11 cellular contexts compared by ENCODE assay signal in genomic region chr2:127413782-127414743, GRCh38. TPM values are rescaled to one million over a fixed set of nuclear protein-coding genes. Genes with fewer than 3 reads are reported as not detected.
DNase-seq lines count a peak whose midpoint lies in the region; ATAC-seq, FAIRE-seq and TF ChIP-seq lines count a peak whose summit lies in the region.
"Had no signal": no experiment of that assay in that cellular context is flagged by ENCODE, and none has a peak within 500 bp of the region (broad histone marks: within the 10 kb centered on the region; RNA-seq: fewer than 3 reads in every experiment).

No MANE protein-coding gene starts in this region.

- CTCF ChIA-PET in A549 (lab: Yijun Ruan, JAX) = interaction anchor here (1.6 to 4.3 kb wide), 7 partner anchors 11 to 90 kb away, joined by 5 to 23 read pairs (median 14); no protein-coding TSS in a partner anchor

- H3K4me3 ChIP-seq in A549 = no peak overlapping the region

- peaks cover 8% of the 10 kb centered on the region; the same call in 1 of the 3 replicates for H3K9me3 ChIP-seq in A549

- H3K27ac ChIP-seq in A549 = peak overlapping the region; percentile 84 to 97

- 52% methylated on average over 8 of the region's 8 CpGs for WGBS in A549 (ENCODE audit: missing lambda C conversion rate)

- DNase-seq in A549 (ENCODE audit: low read depth in 1 of 2, low spot score in 1 of 2) (peak in 1 of 2 experiments; percentile 76), H4 (ENCODE audit: low spot score) (peak; percentile 71), amniotic stem cell (lab: John Stamatoyannopoulos, UW) (peak; percentile 54), kidney glomerular epithelial cell (lab: John Stamatoyannopoulos, UW) (peak; percentile 48)
- DNase-seq: glutamatergic neuron, NCI-H69, T-helper 2 cell had no signal

- FAIRE-seq in A549 (lab: Jason Lieb, UNC) = no peak

- H3K4me1 ChIP-seq in A549 = peaks cover 71% of the 10 kb centered on the region

- H3K4me2 ChIP-seq in A549 = peak overlapping the region; percentile 44

- ATAC-seq in A549 (no peak; a peak in 1 of 6 replicates), GM21447 (IDR thresholded peaks at IDR 0.05; ENCODE audit: unreplicated experiment) (no peak), GM18502 (IDR thresholded peaks at IDR 0.05; ENCODE audit: poor library complexity, unreplicated experiment) (no peak), GM19395 (IDR thresholded peaks at IDR 0.05; ENCODE audit: unreplicated experiment) (no peak), GM18517 (IDR thresholded peaks at IDR 0.05; ENCODE audit: unreplicated experiment) (no peak)

- POLR2A ChIA-PET in A549 (lab: Yijun Ruan, JAX) = no interaction called here

- no peak; a peak in 1 of 5 replicates for TF ChIP-seq EP300 in A549 (IDR thresholded peaks at IDR 0.05)

- TF ChIP-seq POLR2A in A549 (IDR thresholded peaks at IDR 0.05; ENCODE audit: low read length) = no peak

- no peak for TF ChIP-seq CTCF in A549 (IDR thresholded peaks at IDR 0.05)

- TF ChIP-seq RAD21 in A549 (conservative IDR thresholded peaks at IDR 0.05 in 1 of 2, IDR thresholded peaks at IDR 0.05 in 1 of 2) = no peak; a peak in 1 of 5 replicates

TF ChIP-seq in A549, 52 proteins besides CTCF, POLR2A, EP300 and RAD21:
- TF ChIP-seq JUNB (IDR thresholded peaks at IDR 0.05) (peak; percentile 74), JUN (IDR thresholded peaks at IDR 0.05) (peak in 1 of 2 experiments; percentile 62; a peak in 1 of 5 replicates), SMC3 (IDR thresholded peaks at IDR 0.05) (0 out of 3 replicates have a peak, but pooled peaks have one; percentile 8), NFE2L2 (conservative IDR thresholded peaks at IDR 0.05; ENCODE audit: low read length) (peak; percentile 97), ATOH8 (CRISPR knock-in tag; IDR thresholded peaks at IDR 0.05; ENCODE audit: low read depth) (peak; percentile 44; the same call in 1 of the 2 replicates), FOSB (CRISPR knock-in tag; IDR thresholded peaks at IDR 0.05) (no peak), FOXS1 (CRISPR knock-in tag; IDR thresholded peaks at IDR 0.05) (peak; percentile 73; the same call in 1 of the 2 replicates), ESRRA (IDR thresholded peaks at IDR 0.05; ENCODE audit: borderline replicate concordance, low read length) (no peak), MAFK (IDR thresholded peaks at IDR 0.05; ENCODE audit: partially characterized antibody) (peak; percentile 99), CHD2 (IDR thresholded peaks at IDR 0.05; ENCODE audit: low read length, partially characterized antibody) (no peak), HMGXB4 (CRISPR knock-in tag; IDR thresholded peaks at IDR 0.05; ENCODE audit: borderline replicate concordance) (no peak), MAX (IDR thresholded peaks at IDR 0.05) (peak; percentile 62), RNF2 (IDR thresholded peaks at IDR 0.05; ENCODE audit: borderline replicate concordance, low read depth) (no peak), FOSL2 (IDR thresholded peaks at IDR 0.05) (0 out of 2 replicates have a peak, but pooled peaks have one; percentile 52), FOSL2 (CRISPR knock-in tag; IDR thresholded peaks at IDR 0.05) (peak; percentile 85), ZFP36 (IDR thresholded peaks at IDR 0.05; ENCODE audit: borderline replicate concordance, partially characterized antibody) (peak; percentile 77), CEBPB (IDR thresholded peaks at IDR 0.05) (peak; percentile 61 to 92; a peak in 3 of 4 replicates), E2F6 (IDR thresholded peaks at IDR 0.05; ENCODE audit: borderline replicate concordance, low read depth) (0 out of 2 replicates have a peak, but pooled peaks have one; percentile 39), HES2 (IDR thresholded peaks at IDR 0.05) (peak; percentile 62), REST (IDR thresholded peaks at IDR 0.05) (no peak)

RNA-seq across cellular contexts. Expression of gene PROC, which starts 4.2 kb away (rescaled TPM):
- polyA plus RNA-seq in A549 (2011; rRNA removed) (2.0 and 2.6 TPM in 2 replicates), A549 (2017; fragmentation: RNase III; extraction: RNeasy Plus Mini Kit Qiagen cat#74134 plus additional on column Dnase treatment) (6.4 to 7.9 TPM (median 7.7 TPM) in 3 replicates)
- polyA plus RNA-seq in A549 (2012; cell fraction: cytosol; rRNA removed) = 6.3 and 7.1 TPM in 2 replicates
- 5.4 and 6.3 TPM in 2 replicates for polyA plus RNA-seq in A549 (2012; cell fraction: nucleus; rRNA removed)
- polyA minus RNA-seq in A549 (2011; rRNA and poly(A)+ RNA removed) = 0.54 and 1.4 TPM in 2 replicates
- total RNA-seq in H4 (2014; rRNA removed; shearing (Covaris generic)) = 1.3 and 2.6 TPM in 2 replicates

RNA-seq across cellular contexts. Expression of gene MAP3K2, which starts 26.3 kb away (rescaled TPM):
- polyA plus RNA-seq in A549 (2011; rRNA removed) (29.7 and 36.1 TPM in 2 replicates), A549 (2017; fragmentation: RNase III; extraction: RNeasy Plus Mini Kit Qiagen cat#74134 plus additional on column Dnase treatment) (12.3 to 13.2 TPM (median 12.8 TPM) in 3 replicates)
- polyA plus RNA-seq in A549 (2012; cell fraction: cytosol; rRNA removed) = 4.9 and 7.0 TPM in 2 replicates
- 4.5 and 5.3 TPM in 2 replicates for polyA plus RNA-seq in A549 (2012; cell fraction: nucleus; rRNA removed)
- 43.3 and 43.6 TPM in 2 replicates for polyA minus RNA-seq in A549 (2011; rRNA and poly(A)+ RNA removed)
- total RNA-seq in H4 (2014; rRNA removed; shearing (Covaris generic)) = 15.5 and 17.4 TPM in 2 replicates
